In genomic region chr17:68602267-68602644, GRCh38 we compare ENCODE assay signal across 17 cellular contexts. TPM values are rescaled to one million over a fixed set of nuclear protein-coding genes. Genes with fewer than 3 reads are reported as not detected.
DNase-seq lines count a peak whose midpoint lies in the region; ATAC-seq, FAIRE-seq and TF ChIP-seq lines count a peak whose summit lies in the region.
"Had no signal": no experiment of that assay in that cellular context is flagged by ENCODE, and none has a peak within 500 bp of the region (broad histone marks: within the 10 kb centered on the region; RNA-seq: fewer than 3 reads in every experiment).

No MANE protein-coding gene starts in this region.

- H3K79me2 ChIP-seq in keratinocyte (ENCODE audit: control insufficient read depth, insufficient read depth, low read length) = no peaks in the 10 kb centered on the region

- dilution Hi-C loops in keratinocyte (cut with MboI; ENCODE audit: extremely low pct_ligation_motif_present, low sequenced_read_pairs) = no loop called here

- H3K9me3 Mint-ChIP-seq in brain (peaks cover 3 to 11% (median 7%) of the 10 kb centered on the region in 5 experiments), progenitor cell of endocrine pancreas (ENCODE audit: low read depth) (peaks cover 1% of the 10 kb centered on the region)

- no peak for TF ChIP-seq EP300 in tibial nerve (IDR thresholded peaks at IDR 0.05)

- WGBS in small intestine, 3 donors = 54 to 67% (median 57%) methylated on average over 5 of the region's 5 CpGs
- WGBS in tibial nerve, 2 donors = 67 to 70% methylated on average over 5 of the region's 5 CpGs

- no peaks in the 10 kb centered on the region for H3K9me3 ChIP-seq in keratinocyte (ENCODE audit: control insufficient read depth, low read depth, low read length)
- H3K9me3 ChIP-seq in small intestine (ENCODE audit: control insufficient read depth, low read depth) = no peaks in the 10 kb centered on the region
- peaks cover 0 to 6% (median 0%) of the 10 kb centered on the region in 4 donors for H3K9me3 ChIP-seq in tibial nerve

- no peak overlapping the region for H2AFZ ChIP-seq in keratinocyte (ENCODE audit: control insufficient read depth, low read length)

- H3K27me3 Mint-ChIP-seq in brain (peaks cover 83% of the 10 kb centered on the region), progenitor cell of endocrine pancreas (peaks cover 27% of the 10 kb centered on the region)

- no peaks in the 10 kb centered on the region for H4K20me1 ChIP-seq in keratinocyte (ENCODE audit: control insufficient read depth, extremely low read depth, insufficient read depth, low read length)

- TF ChIP-seq POLR2A in GM18505 (IDR thresholded peaks at IDR 0.05; ENCODE audit: borderline replicate concordance, extremely low read depth, insufficient read depth, insufficient read length) (no peak), tibial nerve (IDR thresholded peaks at IDR 0.05) (no peak)

- H3K36me3 ChIP-seq in keratinocyte (ENCODE audit: control insufficient read depth in 2 of 2, extremely low read depth in 1 of 2, insufficient read depth in 2 of 2, low read length in 2 of 2) = no peaks in the 10 kb centered on the region
- no peaks in the 10 kb centered on the region for H3K36me3 ChIP-seq in small intestine (ENCODE audit: control insufficient read depth in 2 of 2, insufficient read depth in 2 of 2, low read length in 2 of 2)
- H3K36me3 ChIP-seq in tibial nerve = no peaks in the 10 kb centered on the region

- TF ChIP-seq CTCF in brain (conservative IDR thresholded peaks at IDR 0.05) (no peak), keratinocyte (optimal IDR thresholded peaks at IDR 0.05 in 1 of 3, IDR thresholded peaks at IDR 0.05 in 1 of 3, conservative IDR thresholded peaks at IDR 0.05 in 1 of 3; ENCODE audit: extremely low read depth in 1 of 3, insufficient read depth in 2 of 3, low read length in 3 of 3) (no peak), progenitor cell of endocrine pancreas (IDR thresholded peaks at IDR 0.05; ENCODE audit: unreplicated experiment) (no peak), tibial nerve (IDR thresholded peaks at IDR 0.05) (no peak)

- peak overlapping the region; percentile 19 for H3K4me2 ChIP-seq in keratinocyte (ENCODE audit: control insufficient read depth, extremely low read depth, insufficient read depth, low read depth, low read length)

- no peak overlapping the region for H3K9ac ChIP-seq in keratinocyte (ENCODE audit: control insufficient read depth, extremely low read depth, insufficient read depth, low read length)

- peak overlapping the region in 1 of 5 experiments; percentile 84 for H3K27ac Mint-ChIP-seq in brain
- peak overlapping the region; percentile 27 for H3K27ac Mint-ChIP-seq in progenitor cell of endocrine pancreas
- H3K27ac Mint-ChIP-seq: IgD-negative memory B cell had no signal

- no peak overlapping the region for H3K4me3 ChIP-seq in keratinocyte (ENCODE audit: control insufficient read depth in 2 of 3, extremely low read depth in 1 of 3, insufficient read depth in 2 of 3, low read depth in 1 of 3, low read length in 3 of 3)
- H3K4me3 ChIP-seq in small intestine (ENCODE audit: low read depth in 1 of 2, low read length in 2 of 2) = no peak overlapping the region
- no peak overlapping the region for H3K4me3 ChIP-seq in tibial nerve

- no peaks in the 10 kb centered on the region for H3K36me3 Mint-ChIP-seq in brain
- H3K36me3 Mint-ChIP-seq in progenitor cell of endocrine pancreas (ENCODE audit: insufficient read depth) = no peaks in the 10 kb centered on the region
- H3K36me3 Mint-ChIP-seq: IgD-negative memory B cell had no signal

- H3K9me1 ChIP-seq in keratinocyte (ENCODE audit: control insufficient read depth, extremely low read depth, insufficient read depth, low read length) = no peaks in the 10 kb centered on the region

- peak; percentile 67 for FAIRE-seq in keratinocyte (lab: Jason Lieb, UNC)
- FAIRE-seq in small intestine (lab: Jason Lieb, UNC) = no peak
- FAIRE-seq: D721Med had no signal

- ATAC-seq in GM18505 (IDR thresholded peaks at IDR 0.05; ENCODE audit: unreplicated experiment) = no peak

- H3K4me3 Mint-ChIP-seq in brain = peak overlapping the region; percentile 49 to 87 (median 72)
- H3K4me3 Mint-ChIP-seq in progenitor cell of endocrine pancreas (ENCODE audit: low read depth) = peak overlapping the region; percentile 67

- H3K4me1 Mint-ChIP-seq in brain (peaks cover 15% of the 10 kb centered on the region), progenitor cell of endocrine pancreas (ENCODE audit: low read depth) (peaks cover 14% of the 10 kb centered on the region)

- H3K27ac ChIP-seq in keratinocyte (ENCODE audit: control insufficient read depth, insufficient read depth, low read length) (no peak overlapping the region), small intestine (ENCODE audit: low read depth in 1 of 2, low read length in 1 of 2) (peak overlapping the region in 1 of 2 donors; percentile 14), tibial nerve (peak overlapping the region in 2 of 4 donors; percentile 84 to 86)

- peak; percentile 46 for DNase-seq in CD1c-positive myeloid dendritic cell (ENCODE audit: extremely low spot score)
- DNase-seq in keratinocyte (ENCODE audit: low read depth, low spot score) = peak; percentile 1
- no peak for DNase-seq in progenitor cell of endocrine pancreas (ENCODE audit: low spot score, unreplicated experiment)
- no peak for DNase-seq in small intestine
- DNase-seq in tibial nerve (ENCODE audit: low spot score in 2 of 2) = no peak
- no peak for DNase-seq in stimulated activated CD4-positive, alpha-beta T cell treated with anti-CD3 and anti-CD28 coated beads, Interleukin-4, amount 100 ng/mL, for 1 hour
- DNase-seq: activated CD4-positive, alpha-beta T cell treated with anti-CD3 and anti-CD28 coated beads for 48 hours; amniotic stem cell; NCI-H1092; SIG-M5; stimulated activated CD4-positive, alpha-beta T cell treated with anti-CD3 and anti-CD28 coated beads, Interleukin-4, amount 100 ng/mL, for 4 hours; T-helper 9 cell had no signal

- peaks cover 8% of the 10 kb centered on the region for H3K4me1 ChIP-seq in keratinocyte (ENCODE audit: control insufficient read depth, extremely low read depth, insufficient read depth, low read length)
- peaks cover 0 to 3% of the 10 kb centered on the region in 2 donors for H3K4me1 ChIP-seq in small intestine (ENCODE audit: control insufficient read depth in 2 of 2, insufficient read depth in 1 of 2, low read depth in 1 of 2, low read length in 1 of 2)
- H3K4me1 ChIP-seq in tibial nerve = peaks cover 0 to 48% (median 7%) of the 10 kb centered on the region in 4 donors

- peaks cover 22% of the 10 kb centered on the region for H3K27me3 ChIP-seq in keratinocyte (ENCODE audit: control insufficient read depth, extremely low read depth, insufficient read depth, low read length)
- H3K27me3 ChIP-seq in small intestine (ENCODE audit: control insufficient read depth in 2 of 2, insufficient read depth in 2 of 2, low read length in 2 of 2) = peaks cover 3% of the 10 kb centered on the region in 2 donors
- H3K27me3 ChIP-seq in tibial nerve = peaks cover 0 to 11% of the 10 kb centered on the region in 2 donors

RNA-seq across cellular contexts. Expression of gene FAM20A, which starts 1.1 kb away (rescaled TPM):
- polyA plus RNA-seq in brain (ENCODE audit: insufficient read depth, low read depth, low replicate concordance) (2.4 TPM), keratinocyte (not detected in 3 replicates), small intestine (1 to 10 TPM in 1 of 3 donors, not detected in 2; 4.4 TPM)
- not detected for polyA plus RNA-seq in keratinocyte (2011; ENCODE audit: low read depth)
- not detected in 2 replicates for polyA plus RNA-seq in keratinocyte (2011; cell fraction: cytosol; rRNA removed)
- polyA plus RNA-seq in keratinocyte (2011; cell fraction: nucleus; rRNA removed) = 0.04 TPM in 1 of 2 replicates, not detected in the other
- polyA plus RNA-seq in keratinocyte (2012; ENCODE audit: low replicate concordance) = 0.08 and 0.42 TPM in 2 replicates
- polyA minus RNA-seq in keratinocyte = not detected in 3 replicates
- polyA minus RNA-seq in keratinocyte (2011; cell fraction: cytosol; rRNA and poly(A)+ RNA removed) = not detected
- not detected in 2 replicates for polyA minus RNA-seq in keratinocyte (2011; cell fraction: nucleus; rRNA and poly(A)+ RNA removed)
- total RNA-seq in progenitor cell of endocrine pancreas (13.7 and 15.6 TPM in 2 replicates), tibial nerve (100 to 1,000 TPM in 1 of 4 donors, 10 to 100 TPM in 2, 1 to 10 TPM in 1; 9.4 to 104 (median 25.7) TPM)
- total RNA-seq: H4 had no signal
- polyA plus RNA-seq: IgD-negative memory B cell had no signal

Comparison
In these comparisons a context has a peak if more than half of its experiments do, and no peak if none do; other contexts are left out.
1. DNase-seq: peak in CD1c-positive myeloid dendritic cell (single experiment) and keratinocyte (single experiment); none in progenitor cell of endocrine pancreas (single experiment), small intestine (single experiment), tibial nerve (0 of 2) and stimulated activated CD4-positive, alpha-beta T cell treated with anti-CD3 and anti-CD28 coated beads, Interleukin-4, amount 100 ng/mL, for 1 hour (single experiment).